ENCODE assay signal across 11 cellular contexts in genomic region chr2:203446071-203446481, GRCh38.
DNase-seq lines count a peak whose midpoint lies in the region; FAIRE-seq and TF ChIP-seq lines count a peak whose summit lies in the region.
"Had no signal": no experiment of that assay in that cellular context is flagged by ENCODE, and none has a peak within 500 bp of the region (broad histone marks: within the 10 kb centered on the region; RNA-seq: fewer than 3 reads in every experiment).

No MANE protein-coding gene starts in this region.

- no peak overlapping the region for H3K9ac ChIP-seq in astrocyte (ENCODE audit: low read length)

- peak overlapping the region; percentile 49 for H3K4me2 ChIP-seq in astrocyte (ENCODE audit: low read length)

- no peaks in the 10 kb centered on the region for H3K27me3 Mint-ChIP-seq in astrocyte (ENCODE audit: low read depth, unreplicated experiment)

- no peak overlapping the region for H3K4me3 Mint-ChIP-seq in astrocyte (ENCODE audit: unreplicated experiment)

- no peaks in the 10 kb centered on the region for H3K27me3 ChIP-seq in astrocyte (ENCODE audit: insufficient read depth, low read length)

- no peak overlapping the region for H2AFZ ChIP-seq in astrocyte (ENCODE audit: low read depth, low read length)

- no peaks in the 10 kb centered on the region for H4K20me1 ChIP-seq in astrocyte (ENCODE audit: insufficient read depth, low read length)

- no peaks in the 10 kb centered on the region for H3K9me3 Mint-ChIP-seq in astrocyte (ENCODE audit: unreplicated experiment)

- peak overlapping the region; percentile 22 for H3K27ac Mint-ChIP-seq in astrocyte (ENCODE audit: unreplicated experiment)

- DNase-seq in Daoy (ENCODE audit: low read depth) (peak; percentile 64), M059J (ENCODE audit: low read depth) (peak; percentile 88), astrocyte (ENCODE audit: low read depth) (peak; percentile 72), hepatic stellate cell (ENCODE audit: low spot score) (peak; percentile 36), NCI-H1694 treated with DMSO at 0.1 percent for 48 hours (lab: John Stamatoyannopoulos, UW) (no peak), frontal cortex (ENCODE audit: low spot score in 2 of 2) (no peak)
- no peak for DNase-seq in stimulated activated CD4-positive, alpha-beta T cell treated with anti-CD3 and anti-CD28 coated beads, Interleukin-4, amount 100 ng/mL, for 4 hours
- DNase-seq in stimulated activated CD4-positive, alpha-beta T cell treated with anti-CD3 and anti-CD28 coated beads, Interleukin-2, amount 100 ng/mL, for 24 hours: no peak
- DNase-seq: activated CD4-positive, CD25-positive, alpha-beta regulatory T cell; activated naive CD4-positive, alpha-beta T cell treated with Interleukin-2 at 50 U/mL for 16 hours; stimulated activated CD8-positive, alpha-beta memory T cell treated with anti-CD3 and anti-CD28 coated beads, Interleukin-4, amount 100 ng/mL, for 48 hours had no signal

- no peak for FAIRE-seq in astrocyte (lab: Jason Lieb, UNC)
- FAIRE-seq in frontal cortex (lab: Jason Lieb, UNC): no peak

- H3K4me1 Mint-ChIP-seq in astrocyte (ENCODE audit: low read depth, unreplicated experiment): peaks cover 16% of the 10 kb centered on the region

- peaks cover 55% of the 10 kb centered on the region for H3K36me3 ChIP-seq in astrocyte (ENCODE audit: insufficient read depth, low read length)

- H3K4me3 ChIP-seq in astrocyte (ENCODE audit: insufficient read depth, low read depth, low read length): no peak overlapping the region

- no peaks in the 10 kb centered on the region for H3K9me3 ChIP-seq in astrocyte (ENCODE audit: insufficient read depth, low read depth, low read length)

- H3K27ac ChIP-seq in astrocyte (ENCODE audit: low read depth, low read length): peak overlapping the region; percentile 60

- H3K4me1 ChIP-seq in astrocyte (ENCODE audit: insufficient read depth, low read length): peaks cover 21% of the 10 kb centered on the region

- no peak for TF ChIP-seq CTCF in astrocyte (IDR thresholded peaks at IDR 0.05; ENCODE audit: insufficient read depth, low read depth, low read length)

- peaks cover 11% of the 10 kb centered on the region for H3K79me2 ChIP-seq in astrocyte (ENCODE audit: insufficient read depth, low read length)

- peaks cover 6% of the 10 kb centered on the region for H3K36me3 Mint-ChIP-seq in astrocyte (ENCODE audit: low read depth, unreplicated experiment)

Comparison
In these comparisons a context has a peak if more than half of its experiments do, and no peak if none do; other contexts are left out.
1. DNase-seq: peak in Daoy (single experiment), M059J (single experiment), astrocyte (single experiment) and hepatic stellate cell (single experiment); none in NCI-H1694 treated with DMSO at 0.1 percent for 48 hours (single experiment), stimulated activated CD4-positive, alpha-beta T cell treated with anti-CD3 and anti-CD28 coated beads, Interleukin-4, amount 100 ng/mL, for 4 hours (0 of 2), frontal cortex (0 of 2) and stimulated activated CD4-positive, alpha-beta T cell treated with anti-CD3 and anti-CD28 coated beads, Interleukin-2, amount 100 ng/mL, for 24 hours (0 of 2).